In the genomic region with DNA sequence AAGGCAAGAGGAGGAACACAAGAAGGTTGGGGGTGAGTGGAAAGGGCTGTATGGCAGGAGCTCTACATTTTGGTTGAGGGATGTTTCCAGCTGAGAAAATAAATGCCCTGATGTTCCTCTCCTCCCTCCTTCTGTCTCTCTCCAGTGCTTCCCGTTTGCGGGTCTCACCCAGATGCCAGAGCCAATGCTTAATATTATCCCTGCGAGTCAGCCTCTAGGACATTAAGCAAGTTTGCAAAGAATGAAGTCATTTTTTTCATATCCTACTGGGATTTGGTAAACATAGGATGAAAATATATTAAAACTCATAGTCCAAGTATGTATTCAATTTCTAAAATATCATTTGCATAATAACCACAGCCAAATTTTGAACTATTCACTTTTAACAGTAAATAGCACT, we compare ENCODE assay signal across 22 cellular contexts.
"Had no signal": no experiment of that assay in that cellular context is flagged by ENCODE, and none has a peak within 500 bp of the region (broad histone marks: within the 10 kb centered on the region; RNA-seq: fewer than 3 reads in every experiment).

No MANE protein-coding gene starts in this region.

- H3K36me3 ChIP-seq: cardiac muscle cell, gastroesophageal sphincter, heart left ventricle, suprapubic skin, tibial nerve, WERI-Rb-1 had no signal

- H3K9ac ChIP-seq: parathyroid adenoma had no signal

- H3K9me3 Mint-ChIP-seq: nephron; stimulated activated naive CD8-positive, alpha-beta T cell treated with anti-CD3 and anti-CD28 coated beads, Interleukin-15, amount 100 ng/mL, for 72 hours had no signal

- H3K4me1 ChIP-seq: gastroesophageal sphincter, heart left ventricle, parathyroid adenoma, suprapubic skin, tibial nerve had no signal

- H3K9me3 ChIP-seq: gastroesophageal sphincter, heart left ventricle, suprapubic skin, tibial nerve had no signal

- H3K79me2 ChIP-seq: parathyroid adenoma had no signal

- DNase-seq: activated CD4-positive, alpha-beta T cell treated with anti-CD3 and anti-CD28 coated beads for 1 hour; activated CD8-positive, alpha-beta memory T cell treated with anti-CD3 and anti-CD28 coated beads, Interleukin-2, amount 50 U/mL, for 4 hours; activated naive CD4-positive, alpha-beta T cell treated with Interleukin-2 at 50 U/mL for 16 hours; activated naive CD8-positive, alpha-beta T cell treated with anti-CD3 and anti-CD28 coated beads for 36 hours; activated T-cell treated with anti-CD3 and anti-CD28 coated beads, Interleukin-2, amount 50 U/mL, for 24 hours; heart left ventricle; islet precursor cell; left cardiac atrium; right cardiac atrium; stimulated activated CD4-positive, alpha-beta T cell treated with anti-CD3 and anti-CD28 coated beads, Interleukin-1b, Interleukin-23, amount 100 ng/mL, for 48 hours; stimulated activated naive CD8-positive, alpha-beta T cell treated with anti-CD3 and anti-CD28 coated beads, Interleukin-15, amount 100 ng/mL, for 72 hours; T-cell; WERI-Rb-1 had no signal

- H3K27ac ChIP-seq: cardiac muscle cell, gastroesophageal sphincter, heart left ventricle, parathyroid adenoma, skin epidermis, suprapubic skin, tibial nerve, WERI-Rb-1 had no signal

- H3K4me3 Mint-ChIP-seq: activated naive CD8-positive, alpha-beta T cell treated with anti-CD3 and anti-CD28 coated beads for 36 hours; activated T-cell treated with anti-CD3 and anti-CD28 coated beads, Interleukin-2, amount 50 U/mL, for 24 hours; nephron; stimulated activated effector memory CD8-positive, alpha-beta T cell treated with anti-CD3 and anti-CD28 coated beads, Interleukin-12 subunit alpha, Interleukin-12 subunit beta, amount 100 ng/mL, for 72 hours; stimulated activated naive CD8-positive, alpha-beta T cell treated with anti-CD3 and anti-CD28 coated beads, Interleukin-15, amount 100 ng/mL, for 72 hours; T-cell; T-helper 2 cell treated with Interferon-gamma antibody and Interleukin-4, amounts not matched to agents 5 μg/mL and 100 μg/mL, for 36 hours had no signal

- H3K4me3 ChIP-seq: cardiac muscle cell, gastroesophageal sphincter, heart left ventricle, skin epidermis, suprapubic skin, tibial nerve had no signal

- H3K27me3 ChIP-seq: cardiac muscle cell, gastroesophageal sphincter, heart left ventricle, suprapubic skin, tibial nerve had no signal

- H3K36me3 Mint-ChIP-seq: activated naive CD8-positive, alpha-beta T cell treated with anti-CD3 and anti-CD28 coated beads for 36 hours; stimulated activated effector memory CD8-positive, alpha-beta T cell treated with anti-CD3 and anti-CD28 coated beads, Interleukin-12 subunit alpha, Interleukin-12 subunit beta, amount 100 ng/mL, for 72 hours; T-cell had no signal

- H3K27me3 Mint-ChIP-seq: activated naive CD8-positive, alpha-beta T cell treated with anti-CD3 and anti-CD28 coated beads for 36 hours; activated T-cell treated with anti-CD3 and anti-CD28 coated beads, Interleukin-2, amount 50 U/mL, for 24 hours; stimulated activated naive CD8-positive, alpha-beta T cell treated with anti-CD3 and anti-CD28 coated beads, Interleukin-15, amount 100 ng/mL, for 72 hours; T-cell had no signal

- H3K27ac Mint-ChIP-seq: activated naive CD8-positive, alpha-beta T cell treated with anti-CD3 and anti-CD28 coated beads for 36 hours; activated T-cell treated with anti-CD3 and anti-CD28 coated beads, Interleukin-2, amount 50 U/mL, for 24 hours; nephron; stimulated activated effector memory CD8-positive, alpha-beta T cell treated with anti-CD3 and anti-CD28 coated beads, Interleukin-12 subunit alpha, Interleukin-12 subunit beta, amount 100 ng/mL, for 72 hours; stimulated activated naive CD8-positive, alpha-beta T cell treated with anti-CD3 and anti-CD28 coated beads, Interleukin-15, amount 100 ng/mL, for 72 hours; T-cell; T-helper 2 cell treated with Interferon-gamma antibody and Interleukin-4, amounts not matched to agents 5 μg/mL and 100 μg/mL, for 36 hours had no signal

- H2AFZ ChIP-seq: parathyroid adenoma had no signal

- H3K4me1 Mint-ChIP-seq: activated naive CD8-positive, alpha-beta T cell treated with anti-CD3 and anti-CD28 coated beads for 36 hours; stimulated activated effector memory CD8-positive, alpha-beta T cell treated with anti-CD3 and anti-CD28 coated beads, Interleukin-12 subunit alpha, Interleukin-12 subunit beta, amount 100 ng/mL, for 72 hours; stimulated activated naive CD8-positive, alpha-beta T cell treated with anti-CD3 and anti-CD28 coated beads, Interleukin-15, amount 100 ng/mL, for 72 hours; T-cell had no signal
